In the genomic region with DNA sequence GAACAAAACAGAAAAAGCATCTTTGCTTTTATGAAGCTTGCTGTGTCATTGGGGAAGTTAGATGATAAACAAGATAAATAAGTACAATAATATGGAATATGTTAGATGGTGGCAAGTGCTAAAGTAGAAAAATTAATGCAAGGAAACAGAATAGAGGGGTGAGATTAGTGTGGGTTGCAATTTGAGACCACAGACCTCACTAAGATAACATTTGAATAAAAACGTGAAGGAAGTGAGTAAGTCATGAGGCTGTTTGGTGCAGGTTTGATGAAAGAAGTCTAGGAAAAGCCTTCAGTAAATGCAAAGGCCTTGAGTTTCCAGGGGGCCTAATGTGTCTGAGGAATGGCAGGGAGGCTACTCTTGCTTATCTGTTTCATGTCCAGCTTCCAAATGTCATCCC, we compare ENCODE assay signal across 2 cellular contexts.
TF ChIP-seq lines count a peak whose summit lies in the region.

No MANE protein-coding gene starts in this region.

TF ChIP-seq in SK-N-SH, 30 proteins besides CTCF, POLR2A, EP300 and RAD21 (continued from another document):
- TF ChIP-seq, protein P1, sequence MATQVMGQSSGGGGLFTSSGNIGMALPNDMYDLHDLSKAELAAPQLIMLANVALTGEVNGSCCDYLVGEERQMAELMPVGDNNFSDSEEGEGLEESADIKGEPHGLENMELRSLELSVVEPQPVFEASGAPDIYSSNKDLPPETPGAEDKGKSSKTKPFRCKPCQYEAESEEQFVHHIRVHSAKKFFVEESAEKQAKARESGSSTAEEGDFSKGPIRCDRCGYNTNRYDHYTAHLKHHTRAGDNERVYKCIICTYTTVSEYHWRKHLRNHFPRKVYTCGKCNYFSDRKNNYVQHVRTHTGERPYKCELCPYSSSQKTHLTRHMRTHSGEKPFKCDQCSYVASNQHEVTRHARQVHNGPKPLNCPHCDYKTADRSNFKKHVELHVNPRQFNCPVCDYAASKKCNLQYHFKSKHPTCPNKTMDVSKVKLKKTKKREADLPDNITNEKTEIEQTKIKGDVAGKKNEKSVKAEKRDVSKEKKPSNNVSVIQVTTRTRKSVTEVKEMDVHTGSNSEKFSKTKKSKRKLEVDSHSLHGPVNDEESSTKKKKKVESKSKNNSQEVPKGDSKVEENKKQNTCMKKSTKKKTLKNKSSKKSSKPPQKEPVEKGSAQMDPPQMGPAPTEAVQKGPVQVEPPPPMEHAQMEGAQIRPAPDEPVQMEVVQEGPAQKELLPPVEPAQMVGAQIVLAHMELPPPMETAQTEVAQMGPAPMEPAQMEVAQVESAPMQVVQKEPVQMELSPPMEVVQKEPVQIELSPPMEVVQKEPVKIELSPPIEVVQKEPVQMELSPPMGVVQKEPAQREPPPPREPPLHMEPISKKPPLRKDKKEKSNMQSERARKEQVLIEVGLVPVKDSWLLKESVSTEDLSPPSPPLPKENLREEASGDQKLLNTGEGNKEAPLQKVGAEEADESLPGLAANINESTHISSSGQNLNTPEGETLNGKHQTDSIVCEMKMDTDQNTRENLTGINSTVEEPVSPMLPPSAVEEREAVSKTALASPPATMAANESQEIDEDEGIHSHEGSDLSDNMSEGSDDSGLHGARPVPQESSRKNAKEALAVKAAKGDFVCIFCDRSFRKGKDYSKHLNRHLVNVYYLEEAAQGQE (IDR thresholded peaks at IDR 0.05; ENCODE audit: low read depth, low read length): no peak
- TF ChIP-seq RCOR1 (IDR thresholded peaks at IDR 0.05; ENCODE audit: low read length): no peak
- no peak for TF ChIP-seq POLR2AphosphoS5 (IDR thresholded peaks at IDR 0.05; ENCODE audit: low read depth, low read length)

TF ChIP-seq in SK-N-SH treated with all-trans-retinoic acid at 6 μM for 48 hours, 23 proteins besides CTCF, POLR2A, EP300 and RAD21 (continued from another document):
- TF ChIP-seq TSHZ2 (CRISPR knock-in tag; IDR thresholded peaks at IDR 0.05): no peak
- no peak for TF ChIP-seq CREB5 (CRISPR knock-in tag; IDR thresholded peaks at IDR 0.05; ENCODE audit: low read depth)
- no peak for TF ChIP-seq ZNF70 (CRISPR knock-in tag; IDR thresholded peaks at IDR 0.05)
- TF ChIP-seq TCF4 (CRISPR knock-in tag; IDR thresholded peaks at IDR 0.05; ENCODE audit: borderline replicate concordance): no peak
- no peak for TF ChIP-seq ZNF565 (CRISPR knock-in tag; conservative IDR thresholded peaks at IDR 0.05; ENCODE audit: low read depth)
- TF ChIP-seq ZNF8 (CRISPR knock-in tag; IDR thresholded peaks at IDR 0.05): no peak
- TF ChIP-seq BACH2 (CRISPR knock-in tag; IDR thresholded peaks at IDR 0.05; ENCODE audit: borderline replicate concordance): no peak
- TF ChIP-seq TOX (CRISPR knock-in tag; IDR thresholded peaks at IDR 0.05; ENCODE audit: borderline replicate concordance): no peak
- no peak for TF ChIP-seq CSDC2 (CRISPR knock-in tag; IDR thresholded peaks at IDR 0.05)
- no peak for TF ChIP-seq OSR1 (CRISPR knock-in tag; IDR thresholded peaks at IDR 0.05)
